ENCODE assay signal across 1 cellular context in genomic region chr3:45583021-45583851, GRCh38.
TF ChIP-seq lines count a peak whose summit lies in the region.

No MANE protein-coding gene starts in this region.

TF ChIP-seq in HepG2, 621 proteins besides CTCF, POLR2A, EP300 and RAD21:
- no peak for TF ChIP-seq NR2F6 (IDR thresholded peaks at IDR 0.05)
- peak; percentile 10; the same call in 1 of the 2 replicates for TF ChIP-seq NR2F6 (CRISPR knock-in tag; IDR thresholded peaks at IDR 0.05)
- TF ChIP-seq, protein P1, sequence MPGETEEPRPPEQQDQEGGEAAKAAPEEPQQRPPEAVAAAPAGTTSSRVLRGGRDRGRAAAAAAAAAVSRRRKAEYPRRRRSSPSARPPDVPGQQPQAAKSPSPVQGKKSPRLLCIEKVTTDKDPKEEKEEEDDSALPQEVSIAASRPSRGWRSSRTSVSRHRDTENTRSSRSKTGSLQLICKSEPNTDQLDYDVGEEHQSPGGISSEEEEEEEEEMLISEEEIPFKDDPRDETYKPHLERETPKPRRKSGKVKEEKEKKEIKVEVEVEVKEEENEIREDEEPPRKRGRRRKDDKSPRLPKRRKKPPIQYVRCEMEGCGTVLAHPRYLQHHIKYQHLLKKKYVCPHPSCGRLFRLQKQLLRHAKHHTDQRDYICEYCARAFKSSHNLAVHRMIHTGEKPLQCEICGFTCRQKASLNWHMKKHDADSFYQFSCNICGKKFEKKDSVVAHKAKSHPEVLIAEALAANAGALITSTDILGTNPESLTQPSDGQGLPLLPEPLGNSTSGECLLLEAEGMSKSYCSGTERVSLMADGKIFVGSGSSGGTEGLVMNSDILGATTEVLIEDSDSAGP (CRISPR knock-in tag; IDR thresholded peaks at IDR 0.05; ENCODE audit: borderline replicate concordance), result 0 out of 2 replicates have a peak, but pooled peaks have one; percentile 19
- TF ChIP-seq FOSL2 (CRISPR knock-in tag; IDR thresholded peaks at IDR 0.05), result peak; percentile 18; the same call in 1 of the 2 replicates
- peak; percentile 38; the same call in 1 of the 2 replicates for TF ChIP-seq PHF21A (CRISPR knock-in tag; IDR thresholded peaks at IDR 0.05)
- TF ChIP-seq, protein P2, sequence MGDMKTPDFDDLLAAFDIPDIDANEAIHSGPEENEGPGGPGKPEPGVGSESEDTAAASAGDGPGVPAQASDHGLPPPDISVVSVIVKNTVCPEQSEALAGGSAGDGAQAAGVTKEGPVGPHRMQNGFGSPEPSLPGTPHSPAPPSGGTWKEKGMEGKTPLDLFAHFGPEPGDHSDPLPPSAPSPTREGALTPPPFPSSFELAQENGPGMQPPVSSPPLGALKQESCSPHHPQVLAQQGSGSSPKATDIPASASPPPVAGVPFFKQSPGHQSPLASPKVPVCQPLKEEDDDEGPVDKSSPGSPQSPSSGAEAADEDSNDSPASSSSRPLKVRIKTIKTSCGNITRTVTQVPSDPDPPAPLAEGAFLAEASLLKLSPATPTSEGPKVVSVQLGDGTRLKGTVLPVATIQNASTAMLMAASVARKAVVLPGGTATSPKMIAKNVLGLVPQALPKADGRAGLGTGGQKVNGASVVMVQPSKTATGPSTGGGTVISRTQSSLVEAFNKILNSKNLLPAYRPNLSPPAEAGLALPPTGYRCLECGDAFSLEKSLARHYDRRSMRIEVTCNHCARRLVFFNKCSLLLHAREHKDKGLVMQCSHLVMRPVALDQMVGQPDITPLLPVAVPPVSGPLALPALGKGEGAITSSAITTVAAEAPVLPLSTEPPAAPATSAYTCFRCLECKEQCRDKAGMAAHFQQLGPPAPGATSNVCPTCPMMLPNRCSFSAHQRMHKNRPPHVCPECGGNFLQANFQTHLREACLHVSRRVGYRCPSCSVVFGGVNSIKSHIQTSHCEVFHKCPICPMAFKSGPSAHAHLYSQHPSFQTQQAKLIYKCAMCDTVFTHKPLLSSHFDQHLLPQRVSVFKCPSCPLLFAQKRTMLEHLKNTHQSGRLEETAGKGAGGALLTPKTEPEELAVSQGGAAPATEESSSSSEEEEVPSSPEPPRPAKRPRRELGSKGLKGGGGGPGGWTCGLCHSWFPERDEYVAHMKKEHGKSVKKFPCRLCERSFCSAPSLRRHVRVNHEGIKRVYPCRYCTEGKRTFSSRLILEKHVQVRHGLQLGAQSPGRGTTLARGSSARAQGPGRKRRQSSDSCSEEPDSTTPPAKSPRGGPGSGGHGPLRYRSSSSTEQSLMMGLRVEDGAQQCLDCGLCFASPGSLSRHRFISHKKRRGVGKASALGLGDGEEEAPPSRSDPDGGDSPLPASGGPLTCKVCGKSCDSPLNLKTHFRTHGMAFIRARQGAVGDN (CRISPR knock-in tag; IDR thresholded peaks at IDR 0.05), result peak; percentile 41
- TF ChIP-seq HNRNPL (IDR thresholded peaks at IDR 0.05; ENCODE audit: low read depth, low read length), result peak; percentile 89
- TF ChIP-seq ZNF644 (CRISPR knock-in tag; IDR thresholded peaks at IDR 0.05; ENCODE audit: low read depth), result 0 out of 2 replicates have a peak, but pooled peaks have one; percentile 54
- no peak for TF ChIP-seq ZNF484 (CRISPR knock-in tag; IDR thresholded peaks at IDR 0.05; ENCODE audit: borderline replicate concordance, low read depth)
- TF ChIP-seq ZNF501 (CRISPR knock-in tag; IDR thresholded peaks at IDR 0.05), result 0 out of 2 replicates have a peak, but pooled peaks have one; percentile 17
- no peak for TF ChIP-seq ARID5B (CRISPR knock-in tag; IDR thresholded peaks at IDR 0.05)
- TF ChIP-seq HIC2 (CRISPR knock-in tag; IDR thresholded peaks at IDR 0.05; ENCODE audit: low read depth), result peak; percentile 76; the same call in 1 of the 2 replicates
- peak; percentile 33; the same call in 1 of the 2 replicates for TF ChIP-seq TBX2 (CRISPR knock-in tag; IDR thresholded peaks at IDR 0.05; ENCODE audit: borderline replicate concordance)
- no peak for TF ChIP-seq ZNF570 (CRISPR knock-in tag; IDR thresholded peaks at IDR 0.05; ENCODE audit: borderline replicate concordance)
- 0 out of 2 replicates have a peak, but pooled peaks have one; percentile 12 for TF ChIP-seq PAXIP1 (CRISPR knock-in tag; conservative IDR thresholded peaks at IDR 0.05)
- 0 out of 2 replicates have a peak, but pooled peaks have one; percentile 30 for TF ChIP-seq ZFX (CRISPR knock-in tag; IDR thresholded peaks at IDR 0.05; ENCODE audit: low read depth)
- TF ChIP-seq MBNL3 (CRISPR knock-in tag; conservative IDR thresholded peaks at IDR 0.05), result no peak
- 0 out of 2 replicates have a peak, but pooled peaks have one; percentile 22 for TF ChIP-seq ZMYM4 (CRISPR knock-in tag; IDR thresholded peaks at IDR 0.05)
- TF ChIP-seq, protein P3, sequence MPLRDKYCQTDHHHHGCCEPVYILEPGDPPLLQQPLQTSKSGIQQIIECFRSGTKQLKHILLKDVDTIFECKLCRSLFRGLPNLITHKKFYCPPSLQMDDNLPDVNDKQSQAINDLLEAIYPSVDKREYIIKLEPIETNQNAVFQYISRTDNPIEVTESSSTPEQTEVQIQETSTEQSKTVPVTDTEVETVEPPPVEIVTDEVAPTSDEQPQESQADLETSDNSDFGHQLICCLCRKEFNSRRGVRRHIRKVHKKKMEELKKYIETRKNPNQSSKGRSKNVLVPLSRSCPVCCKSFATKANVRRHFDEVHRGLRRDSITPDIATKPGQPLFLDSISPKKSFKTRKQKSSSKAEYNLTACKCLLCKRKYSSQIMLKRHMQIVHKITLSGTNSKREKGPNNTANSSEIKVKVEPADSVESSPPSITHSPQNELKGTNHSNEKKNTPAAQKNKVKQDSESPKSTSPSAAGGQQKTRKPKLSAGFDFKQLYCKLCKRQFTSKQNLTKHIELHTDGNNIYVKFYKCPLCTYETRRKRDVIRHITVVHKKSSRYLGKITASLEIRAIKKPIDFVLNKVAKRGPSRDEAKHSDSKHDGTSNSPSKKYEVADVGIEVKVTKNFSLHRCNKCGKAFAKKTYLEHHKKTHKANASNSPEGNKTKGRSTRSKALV (CRISPR knock-in tag; IDR thresholded peaks at IDR 0.05), result no peak
